Comparison of ENCODE assay signal across 1 cellular context in the genomic region with DNA sequence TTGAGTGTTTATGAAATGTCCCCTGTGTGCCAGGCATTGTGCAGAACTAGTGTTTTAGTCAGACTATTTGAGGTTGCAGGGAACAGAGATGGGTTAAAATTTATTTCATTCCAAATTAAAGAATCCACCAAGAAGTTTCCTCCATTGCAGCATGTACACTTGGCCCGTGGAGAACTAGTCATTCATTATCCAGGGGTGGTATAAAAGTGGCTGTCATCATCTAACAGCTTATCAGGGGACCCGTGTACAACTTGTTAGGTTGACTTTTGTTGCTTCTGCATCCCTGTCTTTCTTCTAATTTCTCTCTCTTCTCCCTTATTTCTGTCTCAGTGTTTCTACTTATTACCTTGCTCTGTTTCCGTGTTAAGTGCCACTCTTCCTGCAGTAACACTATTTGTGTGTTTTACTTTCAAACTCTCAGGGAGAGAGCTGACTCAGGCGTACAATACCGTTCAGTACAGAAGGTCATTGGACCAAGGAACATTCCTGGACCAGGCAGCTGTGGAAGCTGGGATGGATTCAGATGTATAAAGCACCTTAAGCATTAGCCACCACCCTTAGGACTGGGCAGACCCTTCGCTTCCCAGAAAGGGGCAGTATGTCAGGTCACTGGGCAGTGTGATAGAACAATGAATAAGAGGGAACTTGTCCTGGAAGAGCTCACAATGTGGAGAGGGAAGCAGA.
TF ChIP-seq lines count a peak whose summit lies in the region.

No MANE protein-coding gene starts in this region.

TF ChIP-seq in GM12878, 131 proteins besides CTCF, POLR2A, EP300 and RAD21:
- TF ChIP-seq PML (IDR thresholded peaks at IDR 0.05; ENCODE audit: low read length) (no peak), ZZZ3 (IDR thresholded peaks at IDR 0.05; ENCODE audit: control insufficient read depth, insufficient read length, low read depth) (no peak), HDAC2 (IDR thresholded peaks at IDR 0.05) (no peak), POU2F2 (IDR thresholded peaks at IDR 0.05; ENCODE audit: borderline replicate concordance, low read depth, low read length) (no peak), KAT2A (conservative IDR thresholded peaks at IDR 0.05; ENCODE audit: control insufficient read depth, low read depth, low read length) (no peak), BCL11A (IDR thresholded peaks at IDR 0.05; ENCODE audit: low read depth, low read length) (no peak), MYB (IDR thresholded peaks at IDR 0.05; ENCODE audit: borderline replicate concordance, low read depth, low read length) (no peak), IKZF2 (IDR thresholded peaks at IDR 0.05) (no peak), NR2C1 (IDR thresholded peaks at IDR 0.05) (no peak)
- TF ChIP-seq, protein P1, sequence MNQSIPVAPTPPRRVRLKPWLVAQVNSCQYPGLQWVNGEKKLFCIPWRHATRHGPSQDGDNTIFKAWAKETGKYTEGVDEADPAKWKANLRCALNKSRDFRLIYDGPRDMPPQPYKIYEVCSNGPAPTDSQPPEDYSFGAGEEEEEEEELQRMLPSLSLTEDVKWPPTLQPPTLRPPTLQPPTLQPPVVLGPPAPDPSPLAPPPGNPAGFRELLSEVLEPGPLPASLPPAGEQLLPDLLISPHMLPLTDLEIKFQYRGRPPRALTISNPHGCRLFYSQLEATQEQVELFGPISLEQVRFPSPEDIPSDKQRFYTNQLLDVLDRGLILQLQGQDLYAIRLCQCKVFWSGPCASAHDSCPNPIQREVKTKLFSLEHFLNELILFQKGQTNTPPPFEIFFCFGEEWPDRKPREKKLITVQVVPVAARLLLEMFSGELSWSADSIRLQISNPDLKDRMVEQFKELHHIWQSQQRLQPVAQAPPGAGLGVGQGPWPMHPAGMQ (IDR thresholded peaks at IDR 0.05; ENCODE audit: borderline replicate concordance) = no peak
- TF ChIP-seq, protein P2, sequence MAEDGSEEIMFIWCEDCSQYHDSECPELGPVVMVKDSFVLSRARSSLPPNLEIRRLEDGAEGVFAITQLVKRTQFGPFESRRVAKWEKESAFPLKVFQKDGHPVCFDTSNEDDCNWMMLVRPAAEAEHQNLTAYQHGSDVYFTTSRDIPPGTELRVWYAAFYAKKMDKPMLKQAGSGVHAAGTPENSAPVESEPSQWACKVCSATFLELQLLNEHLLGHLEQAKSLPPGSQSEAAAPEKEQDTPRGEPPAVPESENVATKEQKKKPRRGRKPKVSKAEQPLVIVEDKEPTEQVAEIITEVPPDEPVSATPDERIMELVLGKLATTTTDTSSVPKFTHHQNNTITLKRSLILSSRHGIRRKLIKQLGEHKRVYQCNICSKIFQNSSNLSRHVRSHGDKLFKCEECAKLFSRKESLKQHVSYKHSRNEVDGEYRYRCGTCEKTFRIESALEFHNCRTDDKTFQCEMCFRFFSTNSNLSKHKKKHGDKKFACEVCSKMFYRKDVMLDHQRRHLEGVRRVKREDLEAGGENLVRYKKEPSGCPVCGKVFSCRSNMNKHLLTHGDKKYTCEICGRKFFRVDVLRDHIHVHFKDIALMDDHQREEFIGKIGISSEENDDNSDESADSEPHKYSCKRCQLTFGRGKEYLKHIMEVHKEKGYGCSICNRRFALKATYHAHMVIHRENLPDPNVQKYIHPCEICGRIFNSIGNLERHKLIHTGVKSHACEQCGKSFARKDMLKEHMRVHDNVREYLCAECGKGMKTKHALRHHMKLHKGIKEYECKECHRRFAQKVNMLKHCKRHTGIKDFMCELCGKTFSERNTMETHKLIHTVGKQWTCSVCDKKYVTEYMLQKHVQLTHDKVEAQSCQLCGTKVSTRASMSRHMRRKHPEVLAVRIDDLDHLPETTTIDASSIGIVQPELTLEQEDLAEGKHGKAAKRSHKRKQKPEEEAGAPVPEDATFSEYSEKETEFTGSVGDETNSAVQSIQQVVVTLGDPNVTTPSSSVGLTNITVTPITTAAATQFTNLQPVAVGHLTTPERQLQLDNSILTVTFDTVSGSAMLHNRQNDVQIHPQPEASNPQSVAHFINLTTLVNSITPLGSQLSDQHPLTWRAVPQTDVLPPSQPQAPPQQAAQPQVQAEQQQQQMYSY (CRISPR knock-in tag; IDR thresholded peaks at IDR 0.05) = no peak
- TF ChIP-seq, protein P3, sequence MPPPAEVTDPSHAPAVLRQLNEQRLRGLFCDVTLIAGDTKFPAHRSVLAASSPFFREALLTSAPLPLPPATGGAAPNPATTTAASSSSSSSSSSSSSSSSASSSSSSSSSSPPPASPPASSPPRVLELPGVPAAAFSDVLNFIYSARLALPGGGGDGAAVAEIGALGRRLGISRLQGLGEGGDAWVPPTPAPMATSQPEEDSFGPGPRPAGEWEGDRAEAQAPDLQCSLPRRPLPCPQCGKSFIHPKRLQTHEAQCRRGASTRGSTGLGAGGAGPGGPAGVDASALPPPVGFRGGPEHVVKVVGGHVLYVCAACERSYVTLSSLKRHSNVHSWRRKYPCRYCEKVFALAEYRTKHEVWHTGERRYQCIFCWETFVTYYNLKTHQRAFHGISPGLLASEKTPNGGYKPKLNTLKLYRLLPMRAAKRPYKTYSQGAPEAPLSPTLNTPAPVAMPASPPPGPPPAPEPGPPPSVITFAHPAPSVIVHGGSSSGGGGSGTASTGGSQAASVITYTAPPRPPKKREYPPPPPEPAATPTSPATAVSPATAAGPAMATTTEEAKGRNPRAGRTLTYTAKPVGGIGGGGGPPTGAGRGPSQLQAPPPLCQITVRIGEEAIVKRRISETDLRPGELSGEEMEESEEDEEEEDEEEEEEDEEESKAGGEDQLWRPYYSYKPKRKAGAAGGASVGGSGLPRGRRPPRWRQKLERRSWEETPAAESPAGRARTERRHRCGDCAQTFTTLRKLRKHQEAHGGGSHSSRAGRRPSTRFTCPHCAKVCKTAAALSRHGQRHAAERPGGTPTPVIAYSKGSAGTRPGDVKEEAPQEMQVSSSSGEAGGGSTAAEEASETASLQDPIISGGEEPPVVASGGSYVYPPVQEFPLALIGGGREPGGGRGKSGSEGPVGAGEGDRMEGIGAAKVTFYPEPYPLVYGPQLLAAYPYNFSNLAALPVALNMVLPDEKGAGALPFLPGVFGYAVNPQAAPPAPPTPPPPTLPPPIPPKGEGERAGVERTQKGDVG (CRISPR knock-in tag; IDR thresholded peaks at IDR 0.05) = no peak
- TF ChIP-seq, protein P4, sequence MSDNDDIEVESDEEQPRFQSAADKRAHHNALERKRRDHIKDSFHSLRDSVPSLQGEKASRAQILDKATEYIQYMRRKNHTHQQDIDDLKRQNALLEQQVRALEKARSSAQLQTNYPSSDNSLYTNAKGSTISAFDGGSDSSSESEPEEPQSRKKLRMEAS (IDR thresholded peaks at IDR 0.05; ENCODE audit: low read depth, low read length) = no peak
- TF ChIP-seq, protein P5, sequence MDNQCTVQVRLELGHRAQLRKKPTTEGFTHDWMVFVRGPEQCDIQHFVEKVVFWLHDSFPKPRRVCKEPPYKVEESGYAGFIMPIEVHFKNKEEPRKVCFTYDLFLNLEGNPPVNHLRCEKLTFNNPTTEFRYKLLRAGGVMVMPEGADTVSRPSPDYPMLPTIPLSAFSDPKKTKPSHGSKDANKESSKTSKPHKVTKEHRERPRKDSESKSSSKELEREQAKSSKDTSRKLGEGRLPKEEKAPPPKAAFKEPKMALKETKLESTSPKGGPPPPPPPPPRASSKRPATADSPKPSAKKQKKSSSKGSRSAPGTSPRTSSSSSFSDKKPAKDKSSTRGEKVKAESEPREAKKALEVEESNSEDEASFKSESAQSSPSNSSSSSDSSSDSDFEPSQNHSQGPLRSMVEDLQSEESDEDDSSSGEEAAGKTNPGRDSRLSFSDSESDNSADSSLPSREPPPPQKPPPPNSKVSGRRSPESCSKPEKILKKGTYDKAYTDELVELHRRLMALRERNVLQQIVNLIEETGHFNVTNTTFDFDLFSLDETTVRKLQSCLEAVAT (IDR thresholded peaks at IDR 0.05) = no peak
- TF ChIP-seq, protein P6, sequence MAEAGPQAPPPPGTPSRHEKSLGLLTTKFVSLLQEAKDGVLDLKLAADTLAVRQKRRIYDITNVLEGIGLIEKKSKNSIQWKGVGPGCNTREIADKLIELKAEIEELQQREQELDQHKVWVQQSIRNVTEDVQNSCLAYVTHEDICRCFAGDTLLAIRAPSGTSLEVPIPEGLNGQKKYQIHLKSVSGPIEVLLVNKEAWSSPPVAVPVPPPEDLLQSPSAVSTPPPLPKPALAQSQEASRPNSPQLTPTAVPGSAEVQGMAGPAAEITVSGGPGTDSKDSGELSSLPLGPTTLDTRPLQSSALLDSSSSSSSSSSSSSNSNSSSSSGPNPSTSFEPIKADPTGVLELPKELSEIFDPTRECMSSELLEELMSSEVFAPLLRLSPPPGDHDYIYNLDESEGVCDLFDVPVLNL (IDR thresholded peaks at IDR 0.05; ENCODE audit: low read depth, low read length) = no peak
